15 cellular contexts compared by ENCODE assay signal in the genomic region with DNA sequence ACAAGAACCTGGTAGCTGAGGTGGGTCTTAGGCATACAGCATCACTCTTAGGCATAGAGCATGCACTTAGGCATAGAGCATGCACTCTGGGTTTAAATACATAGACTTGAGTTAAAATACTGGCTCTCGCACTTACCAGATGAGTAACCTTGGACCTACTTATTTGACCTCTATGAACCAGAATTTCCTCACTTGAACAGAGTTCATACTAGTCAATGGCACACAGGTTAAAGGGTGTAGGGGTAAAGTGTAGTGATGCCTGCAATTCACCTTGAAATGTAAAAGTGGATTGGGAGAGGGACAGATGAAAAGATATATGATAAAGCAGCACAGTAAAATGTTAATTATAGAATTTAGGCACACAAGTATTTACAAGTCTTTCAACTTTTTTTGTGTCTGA. TPM values are rescaled to one million over a fixed set of nuclear protein-coding genes. Genes with fewer than 3 reads are reported as not detected.
DNase-seq lines count a peak whose midpoint lies in the region; ATAC-seq, FAIRE-seq and TF ChIP-seq lines count a peak whose summit lies in the region.
"Had no signal": no experiment of that assay in that cellular context is flagged by ENCODE, and none has a peak within 500 bp of the region (broad histone marks: within the 10 kb centered on the region; RNA-seq: fewer than 3 reads in every experiment).

No MANE protein-coding gene starts in this region.

- H2AFZ ChIP-seq in GM23248 (no peak overlapping the region), HepG2 (ENCODE audit: low read length) (no peak overlapping the region)

- H3K36me3 ChIP-seq in A673 (ENCODE audit: insufficient read depth, low read length, poor library complexity, severe bottlenecking): peaks cover 15% of the 10 kb centered on the region
- no peaks in the 10 kb centered on the region for H3K36me3 ChIP-seq in GM23248 (ENCODE audit: low read depth)
- peaks cover 2 to 3% of the 10 kb centered on the region in 2 experiments; a peak in 1 of 5 replicates for H3K36me3 ChIP-seq in HepG2 (replicated peaks in 1 of 2; ENCODE audit: control insufficient read depth in 1 of 2, insufficient read depth in 2 of 2, low read length in 2 of 2)

- POLR2A ChIA-PET in A673 (lab: Charles Lee; ENCODE audit: low non-redundant PET) (no interaction called here), WTC11 (lab: Charles Lee) (no interaction called here), HepG2 (lab: Yijun Ruan, JAX) (interaction anchor here (2.7 to 3.3 kb wide), 2 partner anchors 23 to 31 kb away, joined by 27 to 41 read pairs; a partner anchor contains a TSS)

- FAIRE-seq in HepG2 (lab: Jason Lieb, UNC): no peak

- in situ Hi-C loops in GM23248 (cut with MboI) (no loop called here), HepG2 (cut with HindIII; ENCODE audit: extremely low pct_ligation_motif_present, low pct_unique_long_range_greater_than_20kb) (no loop called here)

- peaks cover 11% of the 10 kb centered on the region; the same call in 1 of the 2 replicates for H3F3A ChIP-seq in GM23248 (ENCODE audit: insufficient read depth)

- TF ChIP-seq POLR2A in HepG2 (IDR thresholded peaks at IDR 0.05; ENCODE audit: insufficient read depth in 1 of 2, low read depth in 2 of 2, low read length in 2 of 2): no peak

- TF ChIP-seq EP300 in HepG2 (IDR thresholded peaks at IDR 0.05; ENCODE audit: low read depth in 2 of 2, low read length in 2 of 2) (no peak), HepG2 (CRISPR knock-in tag; IDR thresholded peaks at IDR 0.05; ENCODE audit: borderline replicate concordance) (no peak)

- peak overlapping the region; percentile 90; the same call in 1 of the 2 replicates for H3K9ac ChIP-seq in GM23248
- peak overlapping the region; percentile 87; the same call in 1 of the 2 replicates for H3K9ac ChIP-seq in HepG2 (ENCODE audit: insufficient read depth, low read depth, low read length)

- WGBS in GM23248 (ENCODE audit: low coverage in 1 of 2, low lambda C conversion rate in 2 of 2, missing lambda C conversion rate in 2 of 2), 2 experiments: 96% methylated on average over 1 of the region's 1 CpG
- 89% methylated on average over 1 of the region's 1 CpG for WGBS in HepG2 (ENCODE audit: low lambda C conversion rate)

- intact Hi-C loops in A673 (cut with micrococcal nuclease; ENCODE audit: unreplicated experiment): loop anchor here (5.0 kb wide), 1 partner anchor 45 kb away; no protein-coding TSS in a partner anchor
- intact Hi-C loops in HepG2 (cut with micrococcal nuclease; ENCODE audit: unreplicated experiment): no loop called here

- TF ChIP-seq RAD21 in HepG2 (CRISPR knock-in tag; IDR thresholded peaks at IDR 0.05): no peak

- H3K27ac ChIP-seq in A673 (ENCODE audit: low read depth, low read length, poor library complexity, severe bottlenecking) (no peak overlapping the region), GM23248 (no peak overlapping the region), HepG2 (ENCODE audit: extremely low read length, insufficient read depth, low read length) (no peak overlapping the region), caudate nucleus (ENCODE audit: low read depth, low read length) (no peak overlapping the region)

- H3K4me3 Mint-ChIP-seq in WTC11: peak overlapping the region; percentile 97

- ATAC-seq in WTC11: no peak
- no peak for ATAC-seq in HepG2
- ATAC-seq in HG03139 (IDR thresholded peaks at IDR 0.05; ENCODE audit: unreplicated experiment): no peak
- no peak for ATAC-seq in HG03342 (IDR thresholded peaks at IDR 0.05; ENCODE audit: unreplicated experiment)
- ATAC-seq: right cardiac atrium had no signal

- H3K4me1 Mint-ChIP-seq in WTC11: peaks cover 15% of the 10 kb centered on the region

- H3K9me3 Mint-ChIP-seq in WTC11: 0 out of 2 replicates have a peak, but pooled peaks cover 7% of the 10 kb centered on the region

- TF ChIP-seq CTCF in A673 (conservative IDR thresholded peaks at IDR 0.05; ENCODE audit: low read depth, low read length) (no peak), WTC11 (IDR thresholded peaks at IDR 0.05) (no peak), HepG2 (CRISPR knock-in tag; IDR thresholded peaks at IDR 0.05) (no peak)

- H3K4me3 ChIP-seq in A673 (ENCODE audit: low read depth, low read length, poor library complexity, severe bottlenecking) (peak overlapping the region; percentile 91), GM23248 (peak overlapping the region; percentile 87; the same call in 1 of the 2 replicates), HepG2 (replicated peaks in 1 of 3; ENCODE audit: insufficient read depth in 1 of 3, low read depth in 2 of 3, low read length in 3 of 3) (peak overlapping the region in 1 of 3 experiments; percentile 97; a peak in 1 of 6 replicates)
- H3K4me3 ChIP-seq: lung had no signal

- H3K9me3 ChIP-seq in A673 (ENCODE audit: low read depth, low read length, poor library complexity, severe bottlenecking): no peaks in the 10 kb centered on the region
- H3K9me3 ChIP-seq in GM23248 (ENCODE audit: low read depth): no peaks in the 10 kb centered on the region
- H3K9me3 ChIP-seq in HepG2 (ENCODE audit: low read length): no peaks in the 10 kb centered on the region

- H3K4me2 ChIP-seq in GM23248 (ENCODE audit: unreplicated experiment) (no peak overlapping the region), HepG2 (ENCODE audit: low read depth, low read length) (peak overlapping the region; percentile 80)

- no peak for DNase-seq in A673 (ENCODE audit: low spot score)
- no peak for DNase-seq in GM23248
- no peak for DNase-seq in WTC11 (ENCODE audit: low spot score)
- DNase-seq in HepG2 (ENCODE audit: low spot score): no peak
- no peak for DNase-seq in cerebellar nuclear complex (lab: John Stamatoyannopoulos, UW)
- DNase-seq in caudate nucleus (lab: John Stamatoyannopoulos, UW): no peak
- DNase-seq: anterior cingulate cortex; effector CD4-positive, alpha-beta T cell; H7; NCI-H2227 treated with DMSO at 0.1 percent for 48 hours; right cardiac atrium; SHP77 had no signal

- CTCF ChIA-PET in A673 (lab: Charles Lee) (no interaction called here), WTC11 (lab: Charles Lee) (interaction anchor here (1.0 kb wide), 1 partner anchor 27 kb away, joined by 3 read pairs; no protein-coding TSS in a partner anchor), HepG2 (lab: Yijun Ruan, JAX; ENCODE audit: low intra/inter-chr PET ratio, low total read pairs) (no interaction called here)

- no peaks in the 10 kb centered on the region for H4K20me1 ChIP-seq in GM23248 (ENCODE audit: insufficient read depth)
- H4K20me1 ChIP-seq in HepG2 (ENCODE audit: insufficient read depth, low read length): no peaks in the 10 kb centered on the region

- H3K79me2 ChIP-seq in GM23248 (ENCODE audit: insufficient read depth): peaks cover 28% of the 10 kb centered on the region
- peaks cover 19% of the 10 kb centered on the region for H3K79me2 ChIP-seq in HepG2 (ENCODE audit: insufficient read depth, low read length)

- peak overlapping the region; percentile 58; the same call in 1 of the 2 replicates for H3K27ac Mint-ChIP-seq in WTC11

- H3K27me3 ChIP-seq in A673 (replicated peaks; ENCODE audit: insufficient read depth, low read depth, low read length, poor library complexity): no peaks in the 10 kb centered on the region
- H3K27me3 ChIP-seq in GM23248 (replicated peaks; ENCODE audit: insufficient read depth): no peaks in the 10 kb centered on the region
- no peaks in the 10 kb centered on the region for H3K27me3 ChIP-seq in HepG2 (ENCODE audit: control insufficient read depth in 1 of 2, insufficient read depth in 2 of 2, low read length in 2 of 2)

- H3K27me3 Mint-ChIP-seq in WTC11 (ENCODE audit: low read depth): no peaks in the 10 kb centered on the region; the same call in 1 of the 2 replicates

- H3K4me1 ChIP-seq in A673 (ENCODE audit: insufficient read depth, low read length, poor library complexity, severe bottlenecking) (peaks cover 16% of the 10 kb centered on the region), GM23248 (ENCODE audit: insufficient read depth) (peaks cover 17% of the 10 kb centered on the region), HepG2 (ENCODE audit: insufficient read depth, low read length) (peaks cover 31% of the 10 kb centered on the region)

- H3K9me2 ChIP-seq in GM23248 (ENCODE audit: insufficient read depth): no peaks in the 10 kb centered on the region

- peaks cover 26% of the 10 kb centered on the region for H3K36me3 Mint-ChIP-seq in WTC11

- BruUV-seq in A673 (replicated peaks; lab: Mats Ljungman, UMichigan): no TSS peak
- BruUV-seq in HepG2 (replicated peaks; lab: Mats Ljungman, UMichigan): no TSS peak

RNA-seq across cellular contexts. Expression of a gene that starts 1.6 kb away (rescaled TPM):
- total RNA-seq in A673 (2021) (153 and 156 TPM in 2 replicates), WTC11 (2021) (116 to 121 TPM (median 118 TPM) in 3 replicates), HepG2 (2016; rRNA removed; fragmentation: Illumina TruSeq; extraction: Trizol) (86.3 and 120 TPM in 2 replicates)
- 45.0 and 62.0 TPM in 2 replicates for total RNA-seq in GM23248 (2014; rRNA removed; shearing (Covaris generic))
- polyA plus RNA-seq in GM23248 (2016; fragmentation: Nextera tagmentation; extraction: Ambion mirVana) (54.4 and 59.1 TPM in 2 replicates), HepG2 (2011; rRNA removed) (29.7 and 32.7 TPM in 2 replicates)
- total RNA-seq in HepG2 (2016; cell fraction: cytosol; rRNA removed; fragmentation: Illumina TruSeq; extraction: Trizol; ENCODE audit: low read depth): 21.3 and 22.5 TPM in 2 replicates
- 90.7 and 130 TPM in 2 replicates for total RNA-seq in HepG2 (2016; cell fraction: insoluble cytoplasmic fraction; rRNA removed; fragmentation: Illumina TruSeq; extraction: Trizol)
- 28.2 and 30.2 TPM in 2 replicates for total RNA-seq in HepG2 (2016; cell fraction: membrane; rRNA removed; fragmentation: Illumina TruSeq; extraction: Trizol)
- 36.7 and 39.2 TPM in 2 replicates for total RNA-seq in HepG2 (2016; cell fraction: nucleus; rRNA removed; fragmentation: Illumina TruSeq; extraction: Trizol)
- polyA plus RNA-seq in HepG2 (2011; cell fraction: cytosol; rRNA removed): 38.1 and 39.4 TPM in 2 replicates
- 13.5 and 14.5 TPM in 2 replicates for polyA plus RNA-seq in HepG2 (2011; cell fraction: nucleus; rRNA removed)
- polyA plus RNA-seq in HepG2 (2012): 33.6 and 40.3 TPM in 2 replicates
- 11.3 and 12.3 TPM in 2 replicates for polyA plus RNA-seq in HepG2 (2016; cell fraction: cytosol; fragmentation: Illumina TruSeq; extraction: Trizol; ENCODE audit: low read depth)
- polyA plus RNA-seq in HepG2 (2016; cell fraction: insoluble cytoplasmic fraction; fragmentation: Illumina TruSeq; extraction: Trizol; ENCODE audit: low read depth): 101 and 104 TPM in 2 replicates
- polyA plus RNA-seq in HepG2 (2016; cell fraction: membrane; fragmentation: Illumina TruSeq; extraction: Trizol; ENCODE audit: low read depth): 16.7 and 17.6 TPM in 2 replicates
- polyA plus RNA-seq in HepG2 (2016; cell fraction: nucleus; fragmentation: Illumina TruSeq; extraction: Trizol; ENCODE audit: insufficient read depth, low read depth): 38.5 and 40.8 TPM in 2 replicates
- polyA minus RNA-seq in HepG2 (2011; rRNA and poly(A)+ RNA removed; ENCODE audit: low replicate concordance): 48.8 and 126 TPM in 2 replicates
- 20.6 and 22.9 TPM in 2 replicates for polyA minus RNA-seq in HepG2 (2011; cell fraction: cytosol; rRNA and poly(A)+ RNA removed)
- 24.2 and 25.6 TPM in 2 replicates for polyA minus RNA-seq in HepG2 (2011; cell fraction: nucleus; rRNA and poly(A)+ RNA removed)

RNA-seq across cellular contexts. Expression of a gene that starts 31.3 kb away (rescaled TPM):
- total RNA-seq in A673 (2021) (19.7 and 23.2 TPM in 2 replicates), WTC11 (2021) (13.7 to 16.9 TPM (median 16.1 TPM) in 3 replicates), HepG2 (2016; rRNA removed; fragmentation: Illumina TruSeq; extraction: Trizol) (6.4 and 7.9 TPM in 2 replicates)
- 3.7 and 4.9 TPM in 2 replicates for total RNA-seq in GM23248 (2014; rRNA removed; shearing (Covaris generic))
- polyA plus RNA-seq in GM23248 (2016; fragmentation: Nextera tagmentation; extraction: Ambion mirVana) (16.8 and 18.7 TPM in 2 replicates), HepG2 (2011; rRNA removed) (24.2 and 27.4 TPM in 2 replicates)
- 5.1 and 5.6 TPM in 2 replicates for total RNA-seq in HepG2 (2016; cell fraction: cytosol; rRNA removed; fragmentation: Illumina TruSeq; extraction: Trizol; ENCODE audit: low read depth)
- total RNA-seq in HepG2 (2016; cell fraction: insoluble cytoplasmic fraction; rRNA removed; fragmentation: Illumina TruSeq; extraction: Trizol): 5.8 and 6.7 TPM in 2 replicates
- 5.6 and 6.3 TPM in 2 replicates for total RNA-seq in HepG2 (2016; cell fraction: membrane; rRNA removed; fragmentation: Illumina TruSeq; extraction: Trizol)
- total RNA-seq in HepG2 (2016; cell fraction: nucleus; rRNA removed; fragmentation: Illumina TruSeq; extraction: Trizol): 7.1 and 7.7 TPM in 2 replicates
- 13.2 and 18.2 TPM in 2 replicates for polyA plus RNA-seq in HepG2 (2011; cell fraction: cytosol; rRNA removed)
- polyA plus RNA-seq in HepG2 (2011; cell fraction: nucleus; rRNA removed): 26.2 and 26.5 TPM in 2 replicates
- 17.5 and 20.3 TPM in 2 replicates for polyA plus RNA-seq in HepG2 (2012)
- polyA plus RNA-seq in HepG2 (2016; cell fraction: cytosol; fragmentation: Illumina TruSeq; extraction: Trizol; ENCODE audit: low read depth): 8.0 and 8.6 TPM in 2 replicates
- polyA plus RNA-seq in HepG2 (2016; cell fraction: insoluble cytoplasmic fraction; fragmentation: Illumina TruSeq; extraction: Trizol; ENCODE audit: low read depth): 17.4 and 20.8 TPM in 2 replicates
- polyA plus RNA-seq in HepG2 (2016; cell fraction: membrane; fragmentation: Illumina TruSeq; extraction: Trizol; ENCODE audit: low read depth): 10.3 and 10.7 TPM in 2 replicates
- polyA plus RNA-seq in HepG2 (2016; cell fraction: nucleus; fragmentation: Illumina TruSeq; extraction: Trizol; ENCODE audit: insufficient read depth, low read depth): 13.2 and 13.4 TPM in 2 replicates
- 28.2 and 50.1 TPM in 2 replicates for polyA minus RNA-seq in HepG2 (2011; rRNA and poly(A)+ RNA removed; ENCODE audit: low replicate concordance)
- polyA minus RNA-seq in HepG2 (2011; cell fraction: cytosol; rRNA and poly(A)+ RNA removed): 15.1 and 16.0 TPM in 2 replicates
- polyA minus RNA-seq in HepG2 (2011; cell fraction: nucleus; rRNA and poly(A)+ RNA removed): 31.0 and 36.3 TPM in 2 replicates
